ENCODE assay signal across 8 cellular contexts in genomic region chr5:162209005-162209605, GRCh38.
DNase-seq lines count a peak whose midpoint lies in the region; ATAC-seq lines count a peak whose summit lies in the region.

No MANE protein-coding gene starts in this region.

- H2AFZ ChIP-seq in trophoblast cell (ENCODE audit: insufficient read depth, low read length, poor library complexity) = no peak overlapping the region

- H4K91ac ChIP-seq in trophoblast cell (ENCODE audit: low read depth, low read length) = no peak overlapping the region

- H3K27me3 ChIP-seq in trophoblast cell (ENCODE audit: insufficient read depth, low read length) = no peaks in the 10 kb centered on the region

- no peaks in the 10 kb centered on the region for H3K9me3 ChIP-seq in trophoblast cell (ENCODE audit: insufficient read depth, low read depth, low read length)

- H2BK5ac ChIP-seq in trophoblast cell (ENCODE audit: low read depth, low read length, poor library complexity) = no peak overlapping the region

- no peaks in the 10 kb centered on the region for H3K36me3 Mint-ChIP-seq in activated T-cell treated with anti-CD3 and anti-CD28 coated beads, Interleukin-2, amount 50 U/mL, for 24 hours (ENCODE audit: low read depth)

- no peak overlapping the region for H3K9ac ChIP-seq in trophoblast cell (ENCODE audit: low read length)

- H3K4ac ChIP-seq in trophoblast cell (ENCODE audit: low read depth, low read length) = no peak overlapping the region

- no peaks in the 10 kb centered on the region for H3K4me1 Mint-ChIP-seq in activated T-cell treated with anti-CD3 and anti-CD28 coated beads, Interleukin-2, amount 50 U/mL, for 24 hours (ENCODE audit: low read depth)

- H2BK120ac ChIP-seq in trophoblast cell (ENCODE audit: insufficient read depth, low read length, poor library complexity) = no peak overlapping the region

- no peak overlapping the region for H4K8ac ChIP-seq in trophoblast cell (ENCODE audit: low read depth, low read length)

- no peak overlapping the region for H3K18ac ChIP-seq in trophoblast cell (ENCODE audit: low read length)

- no peak overlapping the region for H3K4me3 ChIP-seq in trophoblast cell (ENCODE audit: low read depth, low read length)

- no peak overlapping the region for H3K23ac ChIP-seq in trophoblast cell (ENCODE audit: low read length)

- no peak overlapping the region for H3K14ac ChIP-seq in trophoblast cell (ENCODE audit: low read length)

- H3K27me3 Mint-ChIP-seq in activated T-cell treated with anti-CD3 and anti-CD28 coated beads, Interleukin-2, amount 50 U/mL, for 24 hours = no peaks in the 10 kb centered on the region

- H3K9me3 Mint-ChIP-seq in activated T-cell treated with anti-CD3 and anti-CD28 coated beads, Interleukin-2, amount 50 U/mL, for 24 hours = peaks cover 12% of the 10 kb centered on the region

- H2BK12ac ChIP-seq in trophoblast cell (ENCODE audit: low read length) = no peak overlapping the region

- H3K4me1 ChIP-seq in trophoblast cell (ENCODE audit: control insufficient read depth in 1 of 2, insufficient read depth in 2 of 2, low read length in 2 of 2) = no peaks in the 10 kb centered on the region

- H3K4me3 Mint-ChIP-seq in activated T-cell treated with anti-CD3 and anti-CD28 coated beads, Interleukin-2, amount 50 U/mL, for 24 hours = no peak overlapping the region

- H4K12ac ChIP-seq in trophoblast cell (ENCODE audit: low read depth, low read length) = no peak overlapping the region

- H2AK5ac ChIP-seq in trophoblast cell (ENCODE audit: low read length) = no peak overlapping the region

- ATAC-seq in GM19043 (IDR thresholded peaks at IDR 0.05; ENCODE audit: low read depth, unreplicated experiment) (peak; percentile 94), HG03066 (IDR thresholded peaks at IDR 0.05; ENCODE audit: low read depth, unreplicated experiment) (peak; percentile 96)

- H3K36me3 ChIP-seq in trophoblast cell (ENCODE audit: control insufficient read depth in 1 of 2, insufficient read depth in 2 of 2, low read length in 2 of 2) = no peaks in the 10 kb centered on the region

- no CpG with 5 or more reads among the region's 5 CpGs for WGBS in trophoblast cell (ENCODE audit: extremely low coverage, insufficient coverage, insufficient read length)

- H3K79me1 ChIP-seq in trophoblast cell (ENCODE audit: low read length) = no peaks in the 10 kb centered on the region

- H3K4me2 ChIP-seq in trophoblast cell (ENCODE audit: low read length) = no peak overlapping the region

- no peaks in the 10 kb centered on the region for H3K79me2 ChIP-seq in trophoblast cell (ENCODE audit: control insufficient read depth, insufficient read depth, low read length, poor library complexity)

- H3K27ac ChIP-seq in trophoblast cell (ENCODE audit: low read depth, low read length) = no peak overlapping the region

- peak; percentile 0 for DNase-seq in ELR (ENCODE audit: low read depth)
- peak; percentile 37 for DNase-seq in NCI-H82 treated with DMSO at 0.1 percent for 48 hours (lab: John Stamatoyannopoulos, UW; ENCODE audit: unreplicated experiment)
- peak; percentile 72 for DNase-seq in ecto neural progenitor cell (ENCODE audit: low spot score)
- peak; percentile 33 to 44 for DNase-seq in trophoblast cell
- no peak for DNase-seq in activated effector memory CD4-positive, alpha-beta T cell treated with anti-CD3 and anti-CD28 coated beads, Interleukin-2, amount 50 U/mL, for 16 hours
- no peak for DNase-seq in activated T-cell treated with anti-CD3 and anti-CD28 coated beads, Interleukin-2, amount 50 U/mL, for 24 hours

- no peak overlapping the region for H3K27ac Mint-ChIP-seq in activated T-cell treated with anti-CD3 and anti-CD28 coated beads, Interleukin-2, amount 50 U/mL, for 24 hours

Comparison
In these comparisons a context has a peak if more than half of its experiments do, and no peak if none do; other contexts are left out.
1. DNase-seq: peak in ELR (single experiment), NCI-H82 treated with DMSO at 0.1 percent for 48 hours (single experiment), ecto neural progenitor cell (single experiment) and trophoblast cell (2 of 2); none in activated effector memory CD4-positive, alpha-beta T cell treated with anti-CD3 and anti-CD28 coated beads, Interleukin-2, amount 50 U/mL, for 16 hours (single experiment) and activated T-cell treated with anti-CD3 and anti-CD28 coated beads, Interleukin-2, amount 50 U/mL, for 24 hours (single experiment).